Comparison of ENCODE assay signal across 16 cellular contexts in genomic region chr17:8015236-8015956, GRCh38. TPM values are rescaled to one million over a fixed set of nuclear protein-coding genes. Genes with fewer than 3 reads are reported as not detected.
DNase-seq lines count a peak whose midpoint lies in the region; ATAC-seq, FAIRE-seq and TF ChIP-seq lines count a peak whose summit lies in the region.
"Had no signal": no experiment of that assay in that cellular context is flagged by ENCODE, and none has a peak within 500 bp of the region (broad histone marks: within the 10 kb centered on the region; RNA-seq: fewer than 3 reads in every experiment).

No MANE protein-coding gene starts in this region.

- H3K27ac ChIP-seq in A549 (no peak overlapping the region), hepatocyte (no peak overlapping the region), neutrophil (peak overlapping the region; percentile 84)

- peaks cover 5% of the 10 kb centered on the region for H3K4me1 Mint-ChIP-seq in activated CD4-positive, alpha-beta T cell treated with anti-CD3 and anti-CD28 coated beads for 36 hours

- FAIRE-seq in A549 (lab: Jason Lieb, UNC) = no peak
- FAIRE-seq: frontal cortex, GM18507, RCC 7860, urothelium cell line had no signal

- H3K4me1 ChIP-seq in A549 = peaks cover 5% of the 10 kb centered on the region; the same call in 1 of the 3 replicates
- peaks cover 5% of the 10 kb centered on the region for H3K4me1 ChIP-seq in NT2/D1 (ENCODE audit: insufficient read depth, insufficient read length)
- H3K4me1 ChIP-seq in hepatocyte (ENCODE audit: insufficient read depth) = peaks cover 27% of the 10 kb centered on the region
- H3K4me1 ChIP-seq in neutrophil (ENCODE audit: control insufficient read depth in 1 of 2, insufficient read depth in 1 of 2, low read depth in 1 of 2, low read length in 1 of 2) = peaks cover 47 to 56% of the 10 kb centered on the region in 2 experiments

- POLR2A ChIA-PET in A549 (lab: Yijun Ruan, JAX) = no interaction called here
- POLR2A ChIA-PET in activated CD4-positive, alpha-beta T cell treated with anti-CD3 and anti-CD28 coated beads for 36 hours (lab: Charles Lee) = no interaction called here

- TF ChIP-seq EP300 in A549 (IDR thresholded peaks at IDR 0.05) = no peak

- CTCF ChIA-PET in A549 (lab: Yijun Ruan, JAX) = interaction anchor here (1.0 to 13.5 kb wide), 14 partner anchors 11 to 231 kb away, joined by 3 to 148 read pairs (median 7); partner anchors contain the start of gene GUCY2D
- CTCF ChIA-PET in activated CD4-positive, alpha-beta T cell treated with anti-CD3 and anti-CD28 coated beads for 36 hours (lab: Charles Lee) = interaction anchor here (0.7 to 4.1 kb wide), 7 partner anchors 14 to 215 kb away, joined by 3 to 44 read pairs (median 10); partner anchors contain the start of gene GUCY2D

- no peak overlapping the region for H3K4me3 Mint-ChIP-seq in activated CD4-positive, alpha-beta T cell treated with anti-CD3 and anti-CD28 coated beads for 36 hours

- 89% methylated on average over 36 of the region's 44 CpGs for WGBS in A549 (ENCODE audit: missing lambda C conversion rate)
- 83% methylated on average over 41 of the region's 44 CpGs for WGBS in hepatocyte (ENCODE audit: low lambda C conversion rate, missing lambda C conversion rate)

- no peaks in the 10 kb centered on the region for H3K9me3 Mint-ChIP-seq in activated CD4-positive, alpha-beta T cell treated with anti-CD3 and anti-CD28 coated beads for 36 hours (ENCODE audit: low read depth)
- H3K9me3 Mint-ChIP-seq: activated naive CD4-positive, alpha-beta T cell treated with anti-CD3 and anti-CD28 coated beads for 36 hours had no signal

- no peaks in the 10 kb centered on the region for H3K36me3 ChIP-seq in NT2/D1 (ENCODE audit: insufficient read depth, insufficient read length, low read length)
- H3K36me3 ChIP-seq in hepatocyte (replicated peaks; ENCODE audit: insufficient read depth, low read depth) = no peaks in the 10 kb centered on the region
- no peaks in the 10 kb centered on the region for H3K36me3 ChIP-seq in neutrophil

- TF ChIP-seq CTCF in A549 (IDR thresholded peaks at IDR 0.05) (no peak), hepatocyte (IDR thresholded peaks at IDR 0.05; ENCODE audit: poor library complexity) (no peak), neutrophil (IDR thresholded peaks at IDR 0.05) (no peak)

- H3K79me2 ChIP-seq in hepatocyte = no peaks in the 10 kb centered on the region

- peak overlapping the region; percentile 88 for H3K4me2 ChIP-seq in A549
- peak overlapping the region; percentile 90 for H3K4me2 ChIP-seq in hepatocyte

- no peak for TF ChIP-seq RAD21 in A549 (conservative IDR thresholded peaks at IDR 0.05 in 1 of 2, IDR thresholded peaks at IDR 0.05 in 1 of 2)

- intact Hi-C loops in activated CD4-positive, alpha-beta T cell treated with anti-CD3 and anti-CD28 coated beads for 36 hours (cut with DNase I, micrococcal nuclease) = no loop called here

- no peaks in the 10 kb centered on the region for H3K36me3 Mint-ChIP-seq in activated CD4-positive, alpha-beta T cell treated with anti-CD3 and anti-CD28 coated beads for 36 hours (ENCODE audit: low read depth)

- H3K9ac ChIP-seq in NT2/D1 (ENCODE audit: insufficient read length, low read depth) = peak overlapping the region; percentile 74

- H3K27me3 Mint-ChIP-seq in activated CD4-positive, alpha-beta T cell treated with anti-CD3 and anti-CD28 coated beads for 36 hours = peaks cover 6% of the 10 kb centered on the region

- peak overlapping the region; percentile 74 for H2AFZ ChIP-seq in hepatocyte

- H3K4me3 ChIP-seq in A549 = peak overlapping the region; percentile 47
- H3K4me3 ChIP-seq in NT2/D1 (ENCODE audit: insufficient read length, low read depth) = peak overlapping the region; percentile 59
- H3K4me3 ChIP-seq in hepatocyte = no peak overlapping the region
- H3K4me3 ChIP-seq in neutrophil (ENCODE audit: low read depth in 1 of 2, low read length in 1 of 2) = peak overlapping the region; percentile 69 to 74

- ATAC-seq in A549 (no peak), HG02870 (IDR thresholded peaks at IDR 0.05; ENCODE audit: unreplicated experiment) (no peak)
- no peak for ATAC-seq in activated CD4-positive, alpha-beta T cell treated with anti-CD3 and anti-CD28 coated beads for 36 hours

- no peak overlapping the region for H3K27ac Mint-ChIP-seq in activated CD4-positive, alpha-beta T cell treated with anti-CD3 and anti-CD28 coated beads for 36 hours
- H3K27ac Mint-ChIP-seq: activated naive CD4-positive, alpha-beta T cell treated with anti-CD3 and anti-CD28 coated beads for 36 hours had no signal

- no peak for TF ChIP-seq POLR2A in A549 (IDR thresholded peaks at IDR 0.05; ENCODE audit: low read length)

- H3K9me3 ChIP-seq in A549 = no peaks in the 10 kb centered on the region
- H3K9me3 ChIP-seq in NT2/D1 (ENCODE audit: insufficient read depth, low read length) = no peaks in the 10 kb centered on the region
- no peaks in the 10 kb centered on the region for H3K9me3 ChIP-seq in hepatocyte (ENCODE audit: low read depth)
- H3K9me3 ChIP-seq in neutrophil = no peaks in the 10 kb centered on the region

- DNase-seq in A549 (ENCODE audit: low read depth in 1 of 2, low spot score in 1 of 2) (no peak), NT2/D1 (ENCODE audit: low read depth, low spot score) (no peak), hepatocyte (ENCODE audit: low spot score) (no peak), DMS114 treated with DMSO at 0.1 percent for 48 hours (lab: John Stamatoyannopoulos, UW; ENCODE audit: unreplicated experiment) (no peak), HuH-7 (ENCODE audit: low spot score) (no peak)
- DNase-seq in activated CD4-positive, alpha-beta T cell treated with anti-CD3 and anti-CD28 coated beads for 36 hours = no peak
- DNase-seq: cortex of kidney had no signal

- no peaks in the 10 kb centered on the region for H3K9me2 ChIP-seq in hepatocyte (replicated peaks; ENCODE audit: insufficient read depth)

- H3K27me3 ChIP-seq in NT2/D1 (ENCODE audit: insufficient read depth, insufficient read length) (peaks cover 16% of the 10 kb centered on the region), hepatocyte (no peaks in the 10 kb centered on the region), neutrophil (peaks cover 55% of the 10 kb centered on the region)

- H4K20me1 ChIP-seq in hepatocyte (ENCODE audit: insufficient read depth, poor library complexity, severe bottlenecking) = no peaks in the 10 kb centered on the region

TF ChIP-seq in A549, 52 proteins besides CTCF, POLR2A, EP300 and RAD21:
- TF ChIP-seq KDM1A (IDR thresholded peaks at IDR 0.05; ENCODE audit: low read depth) (no peak), FOSL2 (IDR thresholded peaks at IDR 0.05) (no peak), FOSL2 (CRISPR knock-in tag; IDR thresholded peaks at IDR 0.05) (no peak), MAZ (IDR thresholded peaks at IDR 0.05; ENCODE audit: borderline replicate concordance, low read depth, low read length) (no peak), PHF8 (IDR thresholded peaks at IDR 0.05; ENCODE audit: borderline replicate concordance, low read depth) (no peak), NPAS2 (CRISPR knock-in tag; IDR thresholded peaks at IDR 0.05; ENCODE audit: borderline replicate concordance) (no peak), KDM5A (IDR thresholded peaks at IDR 0.05) (no peak), USF2 (IDR thresholded peaks at IDR 0.05) (no peak), CBX8 (IDR thresholded peaks at IDR 0.05) (no peak), HOXB13 (CRISPR knock-in tag; IDR thresholded peaks at IDR 0.05; ENCODE audit: low read depth) (no peak)

RNA-seq across cellular contexts. Expression of gene GUCY2D, which starts 13.0 kb away (rescaled TPM):
- polyA plus RNA-seq in A549 (2011; rRNA removed) (not detected in 2 replicates), A549 (2017; fragmentation: RNase III; extraction: RNeasy Plus Mini Kit Qiagen cat#74134 plus additional on column Dnase treatment) (0.14 to 0.50 TPM in 2 of 3 replicates, not detected in the other), hepatocyte (1.6 and 1.9 TPM in 2 replicates)
- polyA plus RNA-seq in A549 (2012; cell fraction: cytosol; rRNA removed) = not detected in 2 replicates
- polyA plus RNA-seq in A549 (2012; cell fraction: nucleus; rRNA removed) = 0.16 TPM in 1 of 2 replicates, not detected in the other
- not detected in 2 replicates for polyA minus RNA-seq in A549 (2011; rRNA and poly(A)+ RNA removed)
- not detected in 2 replicates for total RNA-seq in hepatocyte
- total RNA-seq in activated CD4-positive, alpha-beta T cell treated with anti-CD3 and anti-CD28 coated beads for 36 hours = not detected
- total RNA-seq: activated naive CD4-positive, alpha-beta T cell treated with anti-CD3 and anti-CD28 coated beads for 36 hours; G401; LHCN-M2 had no signal

RNA-seq across cellular contexts. Expression of gene ALOX15B, which starts 23.5 kb away (rescaled TPM):
- polyA plus RNA-seq in A549 (2011; rRNA removed) (not detected in 2 replicates), A549 (2017; fragmentation: RNase III; extraction: RNeasy Plus Mini Kit Qiagen cat#74134 plus additional on column Dnase treatment) (not detected in 3 replicates), hepatocyte (26.0 and 26.1 TPM in 2 replicates)
- polyA plus RNA-seq in A549 (2012; cell fraction: cytosol; rRNA removed) = 0.03 TPM in 1 of 2 replicates, not detected in the other
- polyA plus RNA-seq in A549 (2012; cell fraction: nucleus; rRNA removed) = 0.02 and 0.05 TPM in 2 replicates
- not detected in 2 replicates for polyA minus RNA-seq in A549 (2011; rRNA and poly(A)+ RNA removed)
- 5.7 and 6.7 TPM in 2 replicates for total RNA-seq in hepatocyte
- under 1 TPM; 0.09 to 0.18 TPM for total RNA-seq in activated CD4-positive, alpha-beta T cell treated with anti-CD3 and anti-CD28 coated beads for 36 hours
- total RNA-seq: activated naive CD4-positive, alpha-beta T cell treated with anti-CD3 and anti-CD28 coated beads for 36 hours; G401 had no signal
